In the genomic region with DNA sequence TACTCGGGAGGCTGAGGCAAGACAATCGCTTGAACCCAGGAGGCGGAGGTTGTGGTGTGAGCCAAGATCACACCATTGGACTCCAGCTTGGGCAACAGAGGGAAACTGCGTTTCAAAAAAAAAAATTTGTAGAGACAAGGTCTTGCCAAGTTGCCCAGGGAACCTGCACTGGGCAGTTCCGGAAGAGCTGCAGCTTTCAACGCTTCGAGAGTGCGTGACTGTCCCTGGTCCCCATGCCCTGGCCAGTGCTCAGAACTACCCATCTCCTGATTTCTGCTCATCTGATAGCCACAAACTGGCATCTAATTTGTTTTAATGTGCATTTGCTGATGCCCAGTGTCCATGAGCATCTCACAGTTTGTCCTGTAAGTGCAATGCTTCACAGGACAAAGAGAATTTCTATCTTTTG, we compare ENCODE assay signal across 1 cellular context.
TF ChIP-seq lines count a peak whose summit lies in the region.

No MANE protein-coding gene starts in this region.

TF ChIP-seq in GM23338, 12 proteins besides CTCF, POLR2A, EP300 and RAD21 (continued from another document):
- TF ChIP-seq POLR2AphosphoS5 (IDR thresholded peaks at IDR 0.05; ENCODE audit: low read depth) = 0 out of 2 replicates have a peak, but pooled peaks have one; percentile 39
